2 cellular contexts compared by ENCODE assay signal in the genomic region with DNA sequence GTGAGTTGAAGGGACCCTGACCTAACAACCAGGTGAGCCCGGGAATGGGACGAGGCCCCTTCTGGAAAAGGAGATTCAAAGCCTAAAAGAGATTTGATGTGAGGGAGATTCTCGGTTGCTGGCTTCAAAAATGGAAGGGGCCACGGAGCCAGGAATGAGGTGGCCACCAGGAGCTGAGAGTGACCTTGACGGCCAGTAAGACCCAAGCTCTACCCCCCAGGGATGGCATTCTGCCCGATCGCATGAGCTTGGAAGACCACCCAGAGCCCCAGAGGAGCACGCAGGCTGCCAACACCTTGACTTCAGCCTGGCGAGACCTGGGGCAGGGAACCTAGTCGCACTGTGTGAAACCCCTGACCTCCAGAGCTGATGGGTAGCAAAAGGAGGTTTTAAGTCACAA.
TF ChIP-seq lines count a peak whose summit lies in the region.

No MANE protein-coding gene starts in this region.

TF ChIP-seq in HepG2, 621 proteins besides CTCF, POLR2A, EP300 and RAD21:
- TF ChIP-seq, protein P1, sequence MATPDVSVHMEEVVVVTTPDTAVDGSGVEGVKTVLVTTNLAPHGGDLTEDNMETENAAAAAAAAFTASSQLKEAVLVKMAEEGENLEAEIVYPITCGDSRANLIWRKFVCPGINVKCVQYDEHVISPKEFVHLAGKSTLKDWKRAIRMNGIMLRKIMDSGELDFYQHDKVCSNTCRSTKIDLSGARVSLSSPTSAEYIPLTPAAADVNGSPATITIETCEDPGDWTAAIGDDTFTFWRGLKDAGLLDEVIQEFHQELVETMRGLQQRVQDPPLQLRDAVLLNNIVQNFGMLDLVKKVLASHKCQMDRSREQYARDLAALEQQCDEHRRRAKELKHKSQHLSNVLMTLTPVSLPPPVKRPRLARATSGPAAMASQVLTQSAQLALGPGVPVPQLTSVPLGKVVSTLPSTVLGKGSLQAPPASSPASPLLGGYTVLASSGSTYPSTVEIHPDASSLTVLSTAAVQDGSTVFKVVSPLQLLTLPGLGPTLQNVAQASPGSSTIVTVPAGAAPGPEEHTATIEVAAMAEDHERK (CRISPR knock-in tag; IDR thresholded peaks at IDR 0.05; ENCODE audit: low read depth): no peak
- TF ChIP-seq GABPA (IDR thresholded peaks at IDR 0.05; ENCODE audit: low read depth, low read length) (0 out of 2 replicates have a peak, but pooled peaks have one; percentile 8), GABPA (CRISPR knock-in tag; IDR thresholded peaks at IDR 0.05; ENCODE audit: low read depth) (no peak)
TF ChIP-seq in HepG2: peak in this region for 1.

TF ChIP-seq in H1, 55 proteins besides CTCF, POLR2A, EP300 and RAD21:
- TF ChIP-seq POU5F1 (IDR thresholded peaks at IDR 0.05; ENCODE audit: low read depth, low read length): no peak
- TF ChIP-seq JUN (IDR thresholded peaks at IDR 0.05; ENCODE audit: low read depth, low read length): no peak
- TF ChIP-seq BACH1 (IDR thresholded peaks at IDR 0.05; ENCODE audit: low read length): no peak
- TF ChIP-seq, protein P2, sequence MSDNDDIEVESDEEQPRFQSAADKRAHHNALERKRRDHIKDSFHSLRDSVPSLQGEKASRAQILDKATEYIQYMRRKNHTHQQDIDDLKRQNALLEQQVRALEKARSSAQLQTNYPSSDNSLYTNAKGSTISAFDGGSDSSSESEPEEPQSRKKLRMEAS (IDR thresholded peaks at IDR 0.05): no peak
- TF ChIP-seq POLR2AphosphoS5 (IDR thresholded peaks at IDR 0.05; ENCODE audit: low read depth, low read length): no peak
- no peak for TF ChIP-seq HDAC2 (IDR thresholded peaks at IDR 0.05; ENCODE audit: borderline replicate concordance in 1 of 2, low read depth in 2 of 2, low read length in 2 of 2)
- TF ChIP-seq, protein P3, sequence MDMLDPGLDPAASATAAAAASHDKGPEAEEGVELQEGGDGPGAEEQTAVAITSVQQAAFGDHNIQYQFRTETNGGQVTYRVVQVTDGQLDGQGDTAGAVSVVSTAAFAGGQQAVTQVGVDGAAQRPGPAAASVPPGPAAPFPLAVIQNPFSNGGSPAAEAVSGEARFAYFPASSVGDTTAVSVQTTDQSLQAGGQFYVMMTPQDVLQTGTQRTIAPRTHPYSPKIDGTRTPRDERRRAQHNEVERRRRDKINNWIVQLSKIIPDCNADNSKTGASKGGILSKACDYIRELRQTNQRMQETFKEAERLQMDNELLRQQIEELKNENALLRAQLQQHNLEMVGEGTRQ (IDR thresholded peaks at IDR 0.05; ENCODE audit: low read length): no peak
- no peak for TF ChIP-seq SRF (IDR thresholded peaks at IDR 0.05; ENCODE audit: low read depth, low read length)
- TF ChIP-seq CEBPB (IDR thresholded peaks at IDR 0.05; ENCODE audit: low read depth, low read length): no peak
- no peak for TF ChIP-seq GTF2F1 (IDR thresholded peaks at IDR 0.05; ENCODE audit: borderline replicate concordance, low read depth, low read length)
- no peak for TF ChIP-seq NRF1 (IDR thresholded peaks at IDR 0.05; ENCODE audit: low read depth, low read length)
- no peak for TF ChIP-seq NANOG (IDR thresholded peaks at IDR 0.05; ENCODE audit: insufficient read depth, low read depth, low read length, poor library complexity, severe bottlenecking)
